In genomic region chrX:109536439-109537323, GRCh38 we compare ENCODE assay signal across 1 cellular context.
TF ChIP-seq lines count a peak whose summit lies in the region.

NXT2 (plus strand) TSS chrX:109536844; CDS start chrX:109537007, 163 bp downstream.

TF ChIP-seq in K562, 482 proteins besides CTCF, POLR2A, EP300 and RAD21 (continued from another document and continues in another):
- TF ChIP-seq, protein P1, sequence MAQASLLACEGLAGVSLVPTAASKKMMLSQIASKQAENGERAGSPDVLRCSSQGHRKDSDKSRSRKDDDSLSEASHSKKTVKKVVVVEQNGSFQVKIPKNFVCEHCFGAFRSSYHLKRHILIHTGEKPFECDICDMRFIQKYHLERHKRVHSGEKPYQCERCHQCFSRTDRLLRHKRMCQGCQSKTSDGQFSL (CRISPR knock-in tag; IDR thresholded peaks at IDR 0.05): no peak
- TF ChIP-seq, protein P1 (tag; IDR thresholded peaks at IDR 0.05): no peak
- TF ChIP-seq, protein P2, sequence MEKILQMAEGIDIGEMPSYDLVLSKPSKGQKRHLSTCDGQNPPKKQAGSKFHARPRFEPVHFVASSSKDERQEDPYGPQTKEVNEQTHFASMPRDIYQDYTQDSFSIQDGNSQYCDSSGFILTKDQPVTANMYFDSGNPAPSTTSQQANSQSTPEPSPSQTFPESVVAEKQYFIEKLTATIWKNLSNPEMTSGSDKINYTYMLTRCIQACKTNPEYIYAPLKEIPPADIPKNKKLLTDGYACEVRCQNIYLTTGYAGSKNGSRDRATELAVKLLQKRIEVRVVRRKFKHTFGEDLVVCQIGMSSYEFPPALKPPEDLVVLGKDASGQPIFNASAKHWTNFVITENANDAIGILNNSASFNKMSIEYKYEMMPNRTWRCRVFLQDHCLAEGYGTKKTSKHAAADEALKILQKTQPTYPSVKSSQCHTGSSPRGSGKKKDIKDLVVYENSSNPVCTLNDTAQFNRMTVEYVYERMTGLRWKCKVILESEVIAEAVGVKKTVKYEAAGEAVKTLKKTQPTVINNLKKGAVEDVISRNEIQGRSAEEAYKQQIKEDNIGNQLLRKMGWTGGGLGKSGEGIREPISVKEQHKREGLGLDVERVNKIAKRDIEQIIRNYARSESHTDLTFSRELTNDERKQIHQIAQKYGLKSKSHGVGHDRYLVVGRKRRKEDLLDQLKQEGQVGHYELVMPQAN (IDR thresholded peaks at IDR 0.05; ENCODE audit: borderline replicate concordance): peak; percentile 62; the same call in 1 of the 2 replicates
- TF ChIP-seq HMGN3 (IDR thresholded peaks at IDR 0.05; ENCODE audit: borderline replicate concordance, extremely low read depth, insufficient read length, low read depth, low read length) (peak; percentile 62), BRD9 (IDR thresholded peaks at IDR 0.05; ENCODE audit: low read depth, partially characterized antibody) (peak; percentile 61), ZNF436 (CRISPR knock-in tag; IDR thresholded peaks at IDR 0.05) (no peak), CEBPG (CRISPR knock-in tag; IDR thresholded peaks at IDR 0.05) (no peak), CEBPG (tag; conservative IDR thresholded peaks at IDR 0.05 in 1 of 2, IDR thresholded peaks at IDR 0.05 in 1 of 2) (no peak), PCBP1 (IDR thresholded peaks at IDR 0.05; ENCODE audit: low read depth, low read length, poor library complexity, severe bottlenecking) (no peak), NR3C1 (CRISPR knock-in tag; IDR thresholded peaks at IDR 0.05) (no peak), ZNF24 (IDR thresholded peaks at IDR 0.05) (no peak), MNT (conservative IDR thresholded peaks at IDR 0.05) (peak; percentile 74 to 87; a peak in 3 of 4 replicates), MAZ (CRISPR knock-in tag; conservative IDR thresholded peaks at IDR 0.05 in 1 of 2, IDR thresholded peaks at IDR 0.05 in 1 of 2) (peak; percentile 47 to 66; a peak in 1 of 4 replicates), LARP7 (IDR thresholded peaks at IDR 0.05) (0 out of 2 replicates have a peak, but pooled peaks have one; percentile 22), ZNF316 (IDR thresholded peaks at IDR 0.05) (no peak), PREB (CRISPR knock-in tag; IDR thresholded peaks at IDR 0.05) (no peak), CREB1 (IDR thresholded peaks at IDR 0.05) (0 out of 2 replicates have a peak, but pooled peaks have one; percentile 20), CREB1 (CRISPR knock-in tag; IDR thresholded peaks at IDR 0.05) (no peak), EP400 (IDR thresholded peaks at IDR 0.05) (peak; percentile 76), RBM14 (IDR thresholded peaks at IDR 0.05; ENCODE audit: borderline replicate concordance, insufficient read depth, low read depth, low read length) (no peak), ZNF512 (tag; IDR thresholded peaks at IDR 0.05) (no peak), ESRRA (IDR thresholded peaks at IDR 0.05; ENCODE audit: borderline replicate concordance, low read depth) (no peak), TOE1 (IDR thresholded peaks at IDR 0.05; ENCODE audit: borderline replicate concordance) (peak; percentile 71; the same call in 1 of the 2 replicates), TOE1 (CRISPR knock-in tag; IDR thresholded peaks at IDR 0.05; ENCODE audit: borderline replicate concordance, low read depth) (no peak), BHLHE40 (IDR thresholded peaks at IDR 0.05; ENCODE audit: low read length) (peak; percentile 82), YY1 (IDR thresholded peaks at IDR 0.05; ENCODE audit: borderline replicate concordance in 1 of 3, control insufficient read depth in 1 of 3, extremely low read depth in 1 of 3, insufficient read depth in 3 of 3, insufficient read length in 1 of 3, insufficient replicate concordance in 2 of 3, low read depth in 1 of 3, low read length in 2 of 3) (peak in 1 of 3 experiments; percentile 18), MBD2 (IDR thresholded peaks at IDR 0.05; ENCODE audit: borderline replicate concordance, low read depth) (0 out of 2 replicates have a peak, but pooled peaks have one; percentile 31), KDM4B (IDR thresholded peaks at IDR 0.05; ENCODE audit: borderline replicate concordance in 2 of 2, low read depth in 1 of 2) (no peak; a peak in 1 of 4 replicates), SIX5 (IDR thresholded peaks at IDR 0.05; ENCODE audit: borderline replicate concordance in 1 of 2, insufficient read depth in 1 of 2, low read depth in 1 of 2, low read length in 2 of 2) (peak in 1 of 2 experiments; percentile 31; a peak in 1 of 4 replicates), NEUROD1 (IDR thresholded peaks at IDR 0.05; ENCODE audit: borderline replicate concordance, low read depth, low read length, partially characterized antibody) (peak; percentile 8), ARID4B (CRISPR knock-in tag; IDR thresholded peaks at IDR 0.05) (no peak), SUPT5H (IDR thresholded peaks at IDR 0.05) (peak; percentile 89), ZC3H11A (IDR thresholded peaks at IDR 0.05; ENCODE audit: low read depth, low read length) (0 out of 2 replicates have a peak, but pooled peaks have one; percentile 72), BRD4 (IDR thresholded peaks at IDR 0.05) (0 out of 2 replicates have a peak, but pooled peaks have one; percentile 32), FOXK2 (conservative IDR thresholded peaks at IDR 0.05 in 1 of 2, IDR thresholded peaks at IDR 0.05 in 1 of 2; ENCODE audit: low read depth in 2 of 2) (peak; percentile 56 to 62; a peak in 3 of 4 replicates)
- TF ChIP-seq, protein P3, sequence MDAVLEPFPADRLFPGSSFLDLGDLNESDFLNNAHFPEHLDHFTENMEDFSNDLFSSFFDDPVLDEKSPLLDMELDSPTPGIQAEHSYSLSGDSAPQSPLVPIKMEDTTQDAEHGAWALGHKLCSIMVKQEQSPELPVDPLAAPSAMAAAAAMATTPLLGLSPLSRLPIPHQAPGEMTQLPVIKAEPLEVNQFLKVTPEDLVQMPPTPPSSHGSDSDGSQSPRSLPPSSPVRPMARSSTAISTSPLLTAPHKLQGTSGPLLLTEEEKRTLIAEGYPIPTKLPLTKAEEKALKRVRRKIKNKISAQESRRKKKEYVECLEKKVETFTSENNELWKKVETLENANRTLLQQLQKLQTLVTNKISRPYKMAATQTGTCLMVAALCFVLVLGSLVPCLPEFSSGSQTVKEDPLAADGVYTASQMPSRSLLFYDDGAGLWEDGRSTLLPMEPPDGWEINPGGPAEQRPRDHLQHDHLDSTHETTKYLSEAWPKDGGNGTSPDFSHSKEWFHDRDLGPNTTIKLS (IDR thresholded peaks at IDR 0.05; ENCODE audit: borderline replicate concordance, low read depth): peak; percentile 66
- TF ChIP-seq, protein P4, sequence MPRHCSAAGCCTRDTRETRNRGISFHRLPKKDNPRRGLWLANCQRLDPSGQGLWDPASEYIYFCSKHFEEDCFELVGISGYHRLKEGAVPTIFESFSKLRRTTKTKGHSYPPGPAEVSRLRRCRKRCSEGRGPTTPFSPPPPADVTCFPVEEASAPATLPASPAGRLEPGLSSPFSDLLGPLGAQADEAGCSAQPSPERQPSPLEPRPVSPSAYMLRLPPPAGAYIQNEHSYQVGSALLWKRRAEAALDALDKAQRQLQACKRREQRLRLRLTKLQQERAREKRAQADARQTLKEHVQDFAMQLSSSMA (CRISPR knock-in tag; IDR thresholded peaks at IDR 0.05): peak; percentile 89
- TF ChIP-seq, protein P5, sequence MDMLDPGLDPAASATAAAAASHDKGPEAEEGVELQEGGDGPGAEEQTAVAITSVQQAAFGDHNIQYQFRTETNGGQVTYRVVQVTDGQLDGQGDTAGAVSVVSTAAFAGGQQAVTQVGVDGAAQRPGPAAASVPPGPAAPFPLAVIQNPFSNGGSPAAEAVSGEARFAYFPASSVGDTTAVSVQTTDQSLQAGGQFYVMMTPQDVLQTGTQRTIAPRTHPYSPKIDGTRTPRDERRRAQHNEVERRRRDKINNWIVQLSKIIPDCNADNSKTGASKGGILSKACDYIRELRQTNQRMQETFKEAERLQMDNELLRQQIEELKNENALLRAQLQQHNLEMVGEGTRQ (CRISPR knock-in tag; IDR thresholded peaks at IDR 0.05): peak; percentile 86
- TF ChIP-seq, protein P6, sequence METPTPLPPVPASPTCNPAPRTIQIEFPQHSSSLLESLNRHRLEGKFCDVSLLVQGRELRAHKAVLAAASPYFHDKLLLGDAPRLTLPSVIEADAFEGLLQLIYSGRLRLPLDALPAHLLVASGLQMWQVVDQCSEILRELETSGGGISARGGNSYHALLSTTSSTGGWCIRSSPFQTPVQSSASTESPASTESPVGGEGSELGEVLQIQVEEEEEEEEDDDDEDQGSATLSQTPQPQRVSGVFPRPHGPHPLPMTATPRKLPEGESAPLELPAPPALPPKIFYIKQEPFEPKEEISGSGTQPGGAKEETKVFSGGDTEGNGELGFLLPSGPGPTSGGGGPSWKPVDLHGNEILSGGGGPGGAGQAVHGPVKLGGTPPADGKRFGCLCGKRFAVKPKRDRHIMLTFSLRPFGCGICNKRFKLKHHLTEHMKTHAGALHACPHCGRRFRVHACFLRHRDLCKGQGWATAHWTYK (CRISPR knock-in tag; IDR thresholded peaks at IDR 0.05): 0 out of 2 replicates have a peak, but pooled peaks have one; percentile 44
